ENCODE assay signal across 12 cellular contexts in the genomic region with DNA sequence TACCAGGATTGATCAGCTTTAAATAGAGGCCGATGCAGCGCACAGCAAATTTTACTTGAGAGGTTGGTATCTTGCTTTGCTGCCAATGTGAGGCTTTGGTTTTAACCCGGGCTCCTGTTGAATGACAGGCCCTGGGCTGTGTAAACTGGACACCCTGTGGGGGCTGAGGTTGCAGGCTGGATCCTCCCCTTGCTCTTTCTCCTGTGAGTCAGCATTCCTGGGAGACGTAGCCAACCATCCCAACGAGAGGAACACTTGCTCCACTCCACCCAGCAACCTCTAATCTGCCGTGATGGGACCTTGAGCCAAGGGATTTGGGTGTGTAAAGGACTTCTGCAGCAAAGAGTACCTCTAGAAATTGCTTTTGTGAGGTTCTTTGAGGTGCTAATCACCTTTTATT.
A peak's percentile ranks its signal among the peaks of the same experiment; 100 is the strongest.
DNase-seq lines count a peak whose midpoint lies in the region; ATAC-seq, FAIRE-seq and TF ChIP-seq lines count a peak whose summit lies in the region.
"Had no signal": no experiment of that assay in that cellular context is flagged by ENCODE, and none has a peak within 500 bp of the region (broad histone marks: within the 10 kb centered on the region; RNA-seq: fewer than 3 reads in every experiment).

No MANE protein-coding gene starts in this region.

- H3K9ac ChIP-seq in astrocyte (ENCODE audit: low read length), result peak overlapping the region; percentile 47
- no peak overlapping the region for H3K9ac ChIP-seq in keratinocyte (ENCODE audit: control insufficient read depth, extremely low read depth, insufficient read depth, low read length)

- H3K4me2 ChIP-seq in astrocyte (ENCODE audit: low read length) (peak overlapping the region; percentile 72), keratinocyte (ENCODE audit: control insufficient read depth, extremely low read depth, insufficient read depth, low read depth, low read length) (peak overlapping the region; percentile 87)

- H3K9me1 ChIP-seq in keratinocyte (ENCODE audit: control insufficient read depth, extremely low read depth, insufficient read depth, low read length), result no peaks in the 10 kb centered on the region

- peak overlapping the region; percentile 48 for H3K27ac ChIP-seq in astrocyte (ENCODE audit: low read depth, low read length)
- peak overlapping the region; percentile 71 for H3K27ac ChIP-seq in keratinocyte (ENCODE audit: control insufficient read depth, insufficient read depth, low read length)

- ATAC-seq in HG02973 (IDR thresholded peaks at IDR 0.05; ENCODE audit: unreplicated experiment) (no peak), HG02678 (IDR thresholded peaks at IDR 0.05; ENCODE audit: unreplicated experiment) (no peak)
- ATAC-seq: activated CD8-positive, alpha-beta T cell treated with anti-CD3 and anti-CD28 coated beads for 36 hours had no signal

- peaks cover 26% of the 10 kb centered on the region for H3K4me1 Mint-ChIP-seq in astrocyte (ENCODE audit: low read depth, unreplicated experiment)
- H3K4me1 Mint-ChIP-seq: CD4-positive, alpha-beta memory T cell had no signal

- H3K79me2 ChIP-seq in astrocyte (ENCODE audit: insufficient read depth, low read length) (no peaks in the 10 kb centered on the region), keratinocyte (ENCODE audit: control insufficient read depth, insufficient read depth, low read length) (no peaks in the 10 kb centered on the region)

- H3K36me3 Mint-ChIP-seq in astrocyte (ENCODE audit: low read depth, unreplicated experiment), result no peaks in the 10 kb centered on the region
- H3K36me3 Mint-ChIP-seq: CD4-positive, alpha-beta memory T cell had no signal

- dilution Hi-C loops in keratinocyte (cut with MboI; ENCODE audit: extremely low pct_ligation_motif_present, low sequenced_read_pairs), result no loop called here

- H3K36me3 ChIP-seq in astrocyte (ENCODE audit: insufficient read depth, low read length) (no peaks in the 10 kb centered on the region), keratinocyte (ENCODE audit: control insufficient read depth in 2 of 2, extremely low read depth in 1 of 2, insufficient read depth in 2 of 2, low read length in 2 of 2) (no peaks in the 10 kb centered on the region)

- H3K4me3 Mint-ChIP-seq in astrocyte (ENCODE audit: unreplicated experiment), result no peak overlapping the region
- H3K4me3 Mint-ChIP-seq: activated CD8-positive, alpha-beta T cell treated with anti-CD3 and anti-CD28 coated beads for 36 hours; CD4-positive, alpha-beta memory T cell had no signal

- H3K27me3 Mint-ChIP-seq in astrocyte (ENCODE audit: low read depth, unreplicated experiment), result no peaks in the 10 kb centered on the region
- H3K27me3 Mint-ChIP-seq: activated CD8-positive, alpha-beta T cell treated with anti-CD3 and anti-CD28 coated beads for 36 hours; CD4-positive, alpha-beta memory T cell had no signal

- H2AFZ ChIP-seq in astrocyte (ENCODE audit: low read depth, low read length), result peak overlapping the region; percentile 13
- H2AFZ ChIP-seq in keratinocyte (ENCODE audit: control insufficient read depth, low read length), result peak overlapping the region; percentile 51

- DNase-seq in AG10803 (ENCODE audit: low read depth) (peak; percentile 66), HuH-7 (ENCODE audit: low spot score) (peak; percentile 6), astrocyte (ENCODE audit: low read depth) (peak; percentile 80), keratinocyte (ENCODE audit: low read depth, low spot score) (no peak), posterior vena cava (ENCODE audit: low spot score) (no peak)
- DNase-seq in activated T-cell treated with anti-CD3 and anti-CD28 coated beads, Interleukin-2, amount 50 U/mL, for 1 hour, result no peak
- DNase-seq: activated CD8-positive, alpha-beta T cell treated with anti-CD3 and anti-CD28 coated beads for 36 hours; CD4-positive, alpha-beta memory T cell; NCI-H1930; SHP77 treated with DMSO at 0.1 percent for 48 hours had no signal

- TF ChIP-seq CTCF in AG10803 (conservative IDR thresholded peaks at IDR 0.05; ENCODE audit: low read length) (no peak), astrocyte (IDR thresholded peaks at IDR 0.05; ENCODE audit: insufficient read depth, low read depth, low read length) (no peak), keratinocyte (optimal IDR thresholded peaks at IDR 0.05 in 1 of 3, IDR thresholded peaks at IDR 0.05 in 1 of 3, conservative IDR thresholded peaks at IDR 0.05 in 1 of 3; ENCODE audit: extremely low read depth in 1 of 3, insufficient read depth in 2 of 3, low read length in 3 of 3) (no peak)

- FAIRE-seq in astrocyte (lab: Jason Lieb, UNC) (peak; percentile 99), keratinocyte (lab: Jason Lieb, UNC) (peak; percentile 95)

- no peaks in the 10 kb centered on the region for H4K20me1 ChIP-seq in astrocyte (ENCODE audit: insufficient read depth, low read length)
- H4K20me1 ChIP-seq in keratinocyte (ENCODE audit: control insufficient read depth, extremely low read depth, insufficient read depth, low read length), result no peaks in the 10 kb centered on the region

- intact Hi-C loops in posterior vena cava (cut with DNase I), result no loop called here

- no peak overlapping the region for H3K27ac Mint-ChIP-seq in astrocyte (ENCODE audit: unreplicated experiment)
- H3K27ac Mint-ChIP-seq: activated CD8-positive, alpha-beta T cell treated with anti-CD3 and anti-CD28 coated beads for 36 hours; CD4-positive, alpha-beta memory T cell had no signal

- no peaks in the 10 kb centered on the region for H3K9me3 Mint-ChIP-seq in astrocyte (ENCODE audit: unreplicated experiment)

- no peak overlapping the region for H3K4me3 ChIP-seq in AG10803 (ENCODE audit: low read length)
- no peak overlapping the region for H3K4me3 ChIP-seq in astrocyte (ENCODE audit: insufficient read depth, low read depth, low read length)
- peak overlapping the region; percentile 8 to 52 (median 18) for H3K4me3 ChIP-seq in keratinocyte (ENCODE audit: control insufficient read depth in 2 of 3, extremely low read depth in 1 of 3, insufficient read depth in 2 of 3, low read depth in 1 of 3, low read length in 3 of 3)

- H3K9me3 ChIP-seq in astrocyte (ENCODE audit: insufficient read depth, low read depth, low read length), result no peaks in the 10 kb centered on the region
- no peaks in the 10 kb centered on the region for H3K9me3 ChIP-seq in keratinocyte (ENCODE audit: control insufficient read depth, low read depth, low read length)

- H3K27me3 ChIP-seq in astrocyte (ENCODE audit: insufficient read depth, low read length) (no peaks in the 10 kb centered on the region), keratinocyte (ENCODE audit: control insufficient read depth, extremely low read depth, insufficient read depth, low read length) (no peaks in the 10 kb centered on the region)

- H3K4me1 ChIP-seq in astrocyte (ENCODE audit: insufficient read depth, low read length) (peaks cover 29% of the 10 kb centered on the region), keratinocyte (ENCODE audit: control insufficient read depth, extremely low read depth, insufficient read depth, low read length) (peaks cover 61% of the 10 kb centered on the region)

Comparison
In these comparisons a context has a peak if more than half of its experiments do, and no peak if none do; other contexts are left out.
1. DNase-seq: peak in AG10803 (single experiment), HuH-7 (single experiment) and astrocyte (single experiment); none in keratinocyte (single experiment), posterior vena cava (single experiment) and activated T-cell treated with anti-CD3 and anti-CD28 coated beads, Interleukin-2, amount 50 U/mL, for 1 hour (single experiment).
2. H3K4me3 ChIP-seq: peak in keratinocyte (3 of 3); none in AG10803 (single experiment) and astrocyte (single experiment).